ENCODE assay signal across 11 cellular contexts in genomic region chr5:142426676-142427364, GRCh38.
DNase-seq lines count a peak whose midpoint lies in the region; ATAC-seq and TF ChIP-seq lines count a peak whose summit lies in the region.
"Had no signal": no experiment of that assay in that cellular context is flagged by ENCODE, and none has a peak within 500 bp of the region (broad histone marks: within the 10 kb centered on the region; RNA-seq: fewer than 3 reads in every experiment).

No MANE protein-coding gene starts in this region.

- peak; percentile 19 for ATAC-seq in GM19463 (IDR thresholded peaks at IDR 0.05; ENCODE audit: unreplicated experiment)
- ATAC-seq in WTC11: peak; percentile 75
- ATAC-seq in gastroesophageal sphincter: no peak
- no peak for ATAC-seq in GM19397 (IDR thresholded peaks at IDR 0.05; ENCODE audit: unreplicated experiment)
- no peak for ATAC-seq in HG03442 (IDR thresholded peaks at IDR 0.05; ENCODE audit: unreplicated experiment)

- H3K36me3 Mint-ChIP-seq in WTC11: no peaks in the 10 kb centered on the region
- no peaks in the 10 kb centered on the region for H3K36me3 Mint-ChIP-seq in osteocyte (ENCODE audit: unreplicated experiment)

- peaks cover 0 to 10% (median 0%) of the 10 kb centered on the region in 3 donors for H3K4me1 ChIP-seq in gastroesophageal sphincter
- H3K4me1 ChIP-seq: Caco-2 had no signal

- POLR2A ChIA-PET in WTC11 (lab: Charles Lee): interaction anchor here (0.6 to 1.2 kb wide), 2 partner anchors 13 to 100 kb away, joined by 3 read pairs; no protein-coding TSS in a partner anchor

- 63% methylated on average over 9 to 10 of the region's 14 CpGs for WGBS in gastroesophageal sphincter (ENCODE audit: low coverage in 1 of 2), 2 donors

- H3K27me3 Mint-ChIP-seq in WTC11 (ENCODE audit: low read depth) (no peaks in the 10 kb centered on the region), osteocyte (ENCODE audit: unreplicated experiment) (no peaks in the 10 kb centered on the region)
- H3K27me3 Mint-ChIP-seq: activated naive CD4-positive, alpha-beta T cell treated with anti-CD3 and anti-CD28 coated beads, Interleukin-2, amount 50 U/mL, for 24 hours had no signal

- no peaks in the 10 kb centered on the region for H3K27me3 ChIP-seq in gastroesophageal sphincter

- DNase-seq in WTC11 (ENCODE audit: low spot score): no peak
- DNase-seq in osteocyte (ENCODE audit: extremely low spot score, unreplicated experiment): no peak
- no peak for DNase-seq in activated CD8-positive, alpha-beta memory T cell treated with anti-CD3 and anti-CD28 coated beads, Interleukin-2, amount 50 U/mL, for 48 hours
- no peak for DNase-seq in central memory CD4-positive, alpha-beta T cell
- DNase-seq: Caco-2, kidney had no signal

- H3K4me3 Mint-ChIP-seq in WTC11: 0 out of 2 replicates have a peak overlapping the region, but pooled peaks have one; percentile 19
- peak overlapping the region; percentile 20 for H3K4me3 Mint-ChIP-seq in osteocyte (ENCODE audit: unreplicated experiment)
- H3K4me3 Mint-ChIP-seq: activated naive CD4-positive, alpha-beta T cell treated with anti-CD3 and anti-CD28 coated beads, Interleukin-2, amount 50 U/mL, for 24 hours had no signal

- CTCF ChIA-PET in WTC11 (lab: Charles Lee): interaction anchor here (0.6 to 1.4 kb wide), 6 partner anchors 36 to 122 kb away, joined by 3 to 6 read pairs (median 4); partner anchors contain the start of gene SPRY4

- no peaks in the 10 kb centered on the region for H3K36me3 ChIP-seq in gastroesophageal sphincter

- no peak overlapping the region for H3K4me3 ChIP-seq in gastroesophageal sphincter

- H3K4me1 Mint-ChIP-seq in WTC11 (peaks cover 39% of the 10 kb centered on the region), osteocyte (ENCODE audit: unreplicated experiment) (peaks cover 26% of the 10 kb centered on the region)

- H3K27ac ChIP-seq in gastroesophageal sphincter: peak overlapping the region in 3 of 4 donors; percentile 22 to 74 (median 53)

- TF ChIP-seq CTCF in WTC11 (IDR thresholded peaks at IDR 0.05) (no peak), gastroesophageal sphincter (IDR thresholded peaks at IDR 0.05) (no peak), osteocyte (IDR thresholded peaks at IDR 0.05) (no peak)

- H3K27ac Mint-ChIP-seq in WTC11 (peak overlapping the region; percentile 86), osteocyte (ENCODE audit: unreplicated experiment) (peak overlapping the region; percentile 82)

- no peaks in the 10 kb centered on the region for H3K9me3 Mint-ChIP-seq in WTC11
- H3K9me3 Mint-ChIP-seq in osteocyte (ENCODE audit: unreplicated experiment): no peaks in the 10 kb centered on the region

- TF ChIP-seq EP300 in gastroesophageal sphincter (IDR thresholded peaks at IDR 0.05): no peak

- H3K9me3 ChIP-seq in gastroesophageal sphincter: no peaks in the 10 kb centered on the region
- H3K9me3 ChIP-seq: Caco-2 had no signal

- no peak for TF ChIP-seq POLR2A in gastroesophageal sphincter (IDR thresholded peaks at IDR 0.05)

TF ChIP-seq in WTC11, 78 proteins besides CTCF, POLR2A, EP300 and RAD21:
- 0 out of 2 replicates have a peak, but pooled peaks have one; percentile 23 for TF ChIP-seq ZNF423 (CRISPR knock-in tag; IDR thresholded peaks at IDR 0.05)
- no peak for TF ChIP-seq NR3C1 (CRISPR knock-in tag; conservative IDR thresholded peaks at IDR 0.05; ENCODE audit: low read depth)
- no peak for TF ChIP-seq ZSCAN18 (CRISPR knock-in tag; IDR thresholded peaks at IDR 0.05)
- no peak for TF ChIP-seq SOX15 (CRISPR knock-in tag; IDR thresholded peaks at IDR 0.05)
- TF ChIP-seq GABPB1 (CRISPR knock-in tag; IDR thresholded peaks at IDR 0.05): no peak
- TF ChIP-seq TP53 (CRISPR knock-in tag; IDR thresholded peaks at IDR 0.05): 0 out of 2 replicates have a peak, but pooled peaks have one; percentile 5
- TF ChIP-seq JUN (CRISPR knock-in tag; IDR thresholded peaks at IDR 0.05): no peak
- TF ChIP-seq E2F1 (CRISPR knock-in tag; IDR thresholded peaks at IDR 0.05): no peak
- TF ChIP-seq ESRRA (CRISPR knock-in tag; IDR thresholded peaks at IDR 0.05; ENCODE audit: borderline replicate concordance): no peak

Comparison
In these comparisons a context has a peak if more than half of its experiments do, and no peak if none do; other contexts are left out.
1. ATAC-seq: peak in GM19463 (single experiment) and WTC11 (single experiment); none in gastroesophageal sphincter (single experiment), GM19397 (single experiment) and HG03442 (single experiment).